Comparison of ENCODE assay signal across 19 cellular contexts in the genomic region with DNA sequence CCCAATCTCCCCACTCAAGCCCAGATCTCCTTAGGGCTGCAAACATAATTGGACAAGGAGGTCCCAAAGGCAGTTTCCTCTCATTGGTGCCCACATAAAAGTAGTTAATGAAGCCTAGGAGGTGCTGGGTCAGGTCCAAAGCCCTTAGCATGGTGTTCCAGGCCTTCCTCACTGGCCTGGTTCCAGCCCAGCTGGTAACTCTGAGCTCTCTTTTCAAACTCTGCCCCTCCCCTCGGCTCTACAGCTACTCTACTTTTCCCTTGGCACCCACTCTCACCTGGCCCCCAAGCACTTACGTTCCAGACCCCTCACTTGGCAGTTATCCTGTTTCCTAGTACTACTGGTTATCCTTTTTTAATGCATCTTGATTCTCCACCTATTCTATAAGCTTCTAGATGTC. TPM values are rescaled to one million over a fixed set of nuclear protein-coding genes. Genes with fewer than 3 reads are reported as not detected.
DNase-seq lines count a peak whose midpoint lies in the region; ATAC-seq and TF ChIP-seq lines count a peak whose summit lies in the region.
"Had no signal": no experiment of that assay in that cellular context is flagged by ENCODE, and none has a peak within 500 bp of the region (broad histone marks: within the 10 kb centered on the region; RNA-seq: fewer than 3 reads in every experiment).

No MANE protein-coding gene starts in this region.

- no peaks in the 10 kb centered on the region for H3K36me3 Mint-ChIP-seq in neural crest cell (ENCODE audit: low read depth)
- peaks cover 7% of the 10 kb centered on the region for H3K36me3 Mint-ChIP-seq in stimulated activated effector memory CD8-positive, alpha-beta T cell treated with anti-CD3 and anti-CD28 coated beads, Interleukin-12 subunit alpha, Interleukin-12 subunit beta, amount 100 ng/mL, for 72 hours

- H3K9me3 Mint-ChIP-seq in neural crest cell, result no peaks in the 10 kb centered on the region
- no peaks in the 10 kb centered on the region for H3K9me3 Mint-ChIP-seq in stimulated activated naive CD8-positive, alpha-beta T cell treated with anti-CD3 and anti-CD28 coated beads, Interleukin-15, amount 100 ng/mL, for 72 hours
- no peaks in the 10 kb centered on the region for H3K9me3 Mint-ChIP-seq in stimulated activated effector memory CD8-positive, alpha-beta T cell treated with anti-CD3 and anti-CD28 coated beads, Interleukin-12 subunit alpha, Interleukin-12 subunit beta, amount 100 ng/mL, for 72 hours
- H3K9me3 Mint-ChIP-seq: activated naive CD4-positive, alpha-beta T cell treated with anti-CD3 and anti-CD28 coated beads, Interleukin-2, amount 10 ng/mL, durations not matched to agents 7 days and 5 days; nephron had no signal

- peaks cover 8% of the 10 kb centered on the region for H3K4me1 Mint-ChIP-seq in neural crest cell
- H3K4me1 Mint-ChIP-seq in stimulated activated naive CD8-positive, alpha-beta T cell treated with anti-CD3 and anti-CD28 coated beads, Interleukin-15, amount 100 ng/mL, for 72 hours, result peaks cover 7% of the 10 kb centered on the region
- peaks cover under 1% of the 10 kb centered on the region for H3K4me1 Mint-ChIP-seq in stimulated activated effector memory CD8-positive, alpha-beta T cell treated with anti-CD3 and anti-CD28 coated beads, Interleukin-12 subunit alpha, Interleukin-12 subunit beta, amount 100 ng/mL, for 72 hours
- H3K4me1 Mint-ChIP-seq: activated naive CD4-positive, alpha-beta T cell treated with anti-CD3 and anti-CD28 coated beads, Interleukin-2, amount 10 ng/mL, durations not matched to agents 7 days and 5 days had no signal

- ATAC-seq in stimulated activated naive CD8-positive, alpha-beta T cell treated with anti-CD3 and anti-CD28 coated beads, Interleukin-15, amount 100 ng/mL, for 72 hours, result no peak
- ATAC-seq in stimulated activated effector memory CD8-positive, alpha-beta T cell treated with anti-CD3 and anti-CD28 coated beads, Interleukin-12 subunit alpha, Interleukin-12 subunit beta, amount 100 ng/mL, for 72 hours, result no peak

- DNase-seq in DMS79 treated with DMSO at 0.1 percent for 48 hours (lab: John Stamatoyannopoulos, UW) (peak; percentile 57), RPMI7951 (ENCODE audit: low read depth) (peak; percentile 10), dermis blood vessel endothelial cell (peak; percentile 29), neural crest cell (ENCODE audit: low read depth, low spot score) (no peak), SIG-M5 (lab: John Stamatoyannopoulos, UW) (no peak), SK-N-DZ (ENCODE audit: low spot score) (no peak)
- DNase-seq in stimulated activated naive CD8-positive, alpha-beta T cell treated with anti-CD3 and anti-CD28 coated beads, Interleukin-15, amount 100 ng/mL, for 72 hours, result no peak
- no peak for DNase-seq in stimulated activated effector memory CD8-positive, alpha-beta T cell treated with anti-CD3 and anti-CD28 coated beads, Interleukin-12 subunit alpha, Interleukin-12 subunit beta, amount 100 ng/mL, for 72 hours (ENCODE audit: low spot score in 2 of 2)
- DNase-seq: activated CD4-positive, alpha-beta T cell treated with anti-CD3 and anti-CD28 coated beads for 1 hour; activated CD8-positive, alpha-beta memory T cell treated with anti-CD3 and anti-CD28 coated beads, Interleukin-2, amount 50 U/mL, for 4 hours; activated naive CD4-positive, alpha-beta T cell treated with anti-CD3 and anti-CD28 coated beads, Interleukin-2, amount 10 ng/mL, durations not matched to agents 7 days and 5 days; Caco-2; foreskin melanocyte; Karpas-422; NCI-H345 had no signal

- H3K27me3 Mint-ChIP-seq in neural crest cell (ENCODE audit: low read depth), result no peaks in the 10 kb centered on the region
- H3K27me3 Mint-ChIP-seq in stimulated activated naive CD8-positive, alpha-beta T cell treated with anti-CD3 and anti-CD28 coated beads, Interleukin-15, amount 100 ng/mL, for 72 hours, result no peaks in the 10 kb centered on the region

- no peak for TF ChIP-seq CTCF in neural crest cell (conservative IDR thresholded peaks at IDR 0.05)

- H3K4me3 Mint-ChIP-seq in neural crest cell, result no peak overlapping the region
- no peak overlapping the region for H3K4me3 Mint-ChIP-seq in stimulated activated naive CD8-positive, alpha-beta T cell treated with anti-CD3 and anti-CD28 coated beads, Interleukin-15, amount 100 ng/mL, for 72 hours
- H3K4me3 Mint-ChIP-seq in stimulated activated effector memory CD8-positive, alpha-beta T cell treated with anti-CD3 and anti-CD28 coated beads, Interleukin-12 subunit alpha, Interleukin-12 subunit beta, amount 100 ng/mL, for 72 hours, result no peak overlapping the region
- H3K4me3 Mint-ChIP-seq: activated naive CD4-positive, alpha-beta T cell treated with anti-CD3 and anti-CD28 coated beads, Interleukin-2, amount 10 ng/mL, durations not matched to agents 7 days and 5 days; nephron had no signal

- H3K27ac Mint-ChIP-seq in neural crest cell (ENCODE audit: unreplicated experiment), result peak overlapping the region; percentile 37
- H3K27ac Mint-ChIP-seq in stimulated activated naive CD8-positive, alpha-beta T cell treated with anti-CD3 and anti-CD28 coated beads, Interleukin-15, amount 100 ng/mL, for 72 hours, result no peak overlapping the region
- H3K27ac Mint-ChIP-seq in stimulated activated effector memory CD8-positive, alpha-beta T cell treated with anti-CD3 and anti-CD28 coated beads, Interleukin-12 subunit alpha, Interleukin-12 subunit beta, amount 100 ng/mL, for 72 hours, result no peak overlapping the region
- H3K27ac Mint-ChIP-seq: activated naive CD4-positive, alpha-beta T cell treated with anti-CD3 and anti-CD28 coated beads, Interleukin-2, amount 10 ng/mL, durations not matched to agents 7 days and 5 days had no signal

RNA-seq across cellular contexts. Expression of gene SEPTIN8, which starts 9.9 kb away (rescaled TPM):
- 34.3 and 44.8 TPM in 2 replicates for total RNA-seq in RPMI7951 (2014; rRNA removed; shearing (Covaris generic))
- total RNA-seq in dermis blood vessel endothelial cell, result 61.3 and 67.4 TPM in 2 replicates
- 71.1 and 71.4 TPM in 2 replicates for total RNA-seq in neural crest cell
- polyA plus RNA-seq in SK-N-DZ (2014; cell fraction: cytosol; rRNA removed), result 32.3 and 32.6 TPM in 2 replicates
- polyA plus RNA-seq in SK-N-DZ (2014; cell fraction: nucleus; rRNA removed), result 84.5 and 109 TPM in 2 replicates

RNA-seq across cellular contexts. Expression of gene CCNI2, which starts 19.9 kb away (rescaled TPM):
- 2.0 TPM in 1 of 2 replicates, not detected in the other for total RNA-seq in RPMI7951 (2014; rRNA removed; shearing (Covaris generic))
- total RNA-seq in dermis blood vessel endothelial cell, result 0.34 and 0.51 TPM in 2 replicates
- total RNA-seq in neural crest cell, result not detected in 2 replicates
- polyA plus RNA-seq in SK-N-DZ (2014; cell fraction: cytosol; rRNA removed), result not detected in 2 replicates
- polyA plus RNA-seq in SK-N-DZ (2014; cell fraction: nucleus; rRNA removed), result 0.13 TPM in 1 of 2 replicates, not detected in the other
- total RNA-seq: cardiac muscle cell, lung microvascular endothelial cell, subcutaneous adipose tissue had no signal

RNA-seq across cellular contexts. Expression of gene KIF3A, which starts 29.8 kb away (rescaled TPM):
- total RNA-seq in RPMI7951 (2014; rRNA removed; shearing (Covaris generic)), result 4.4 and 4.6 TPM in 2 replicates
- total RNA-seq in dermis blood vessel endothelial cell, result 7.0 and 9.4 TPM in 2 replicates
- 22.6 and 23.8 TPM in 2 replicates for total RNA-seq in neural crest cell
- polyA plus RNA-seq in SK-N-DZ (2014; cell fraction: cytosol; rRNA removed), result 13.8 and 15.9 TPM in 2 replicates
- polyA plus RNA-seq in SK-N-DZ (2014; cell fraction: nucleus; rRNA removed), result 14.9 and 18.4 TPM in 2 replicates

RNA-seq across cellular contexts. Expression of gene SOWAHA, which starts 46.0 kb away (rescaled TPM):
- not detected in 2 replicates for total RNA-seq in RPMI7951 (2014; rRNA removed; shearing (Covaris generic))
- total RNA-seq in dermis blood vessel endothelial cell (not detected in 2 replicates), neural crest cell (not detected in 2 replicates)
- 0.68 and 1.9 TPM in 2 replicates for polyA plus RNA-seq in SK-N-DZ (2014; cell fraction: cytosol; rRNA removed)
- polyA plus RNA-seq in SK-N-DZ (2014; cell fraction: nucleus; rRNA removed), result 0.58 TPM in 1 of 2 replicates, not detected in the other
- total RNA-seq: cardiac muscle cell, lung microvascular endothelial cell had no signal
- polyA plus RNA-seq: cardiac muscle cell had no signal

Comparison
In these comparisons a context has a peak if more than half of its experiments do, and no peak if none do; other contexts are left out.
1. DNase-seq: peak in DMS79 treated with DMSO at 0.1 percent for 48 hours (single experiment), RPMI7951 (single experiment) and dermis blood vessel endothelial cell (single experiment); none in neural crest cell (single experiment), SIG-M5 (single experiment), stimulated activated naive CD8-positive, alpha-beta T cell treated with anti-CD3 and anti-CD28 coated beads, Interleukin-15, amount 100 ng/mL, for 72 hours (0 of 2), SK-N-DZ (single experiment) and stimulated activated effector memory CD8-positive, alpha-beta T cell treated with anti-CD3 and anti-CD28 coated beads, Interleukin-12 subunit alpha, Interleukin-12 subunit beta, amount 100 ng/mL, for 72 hours (0 of 2).